17 cellular contexts compared by ENCODE assay signal in the genomic region with DNA sequence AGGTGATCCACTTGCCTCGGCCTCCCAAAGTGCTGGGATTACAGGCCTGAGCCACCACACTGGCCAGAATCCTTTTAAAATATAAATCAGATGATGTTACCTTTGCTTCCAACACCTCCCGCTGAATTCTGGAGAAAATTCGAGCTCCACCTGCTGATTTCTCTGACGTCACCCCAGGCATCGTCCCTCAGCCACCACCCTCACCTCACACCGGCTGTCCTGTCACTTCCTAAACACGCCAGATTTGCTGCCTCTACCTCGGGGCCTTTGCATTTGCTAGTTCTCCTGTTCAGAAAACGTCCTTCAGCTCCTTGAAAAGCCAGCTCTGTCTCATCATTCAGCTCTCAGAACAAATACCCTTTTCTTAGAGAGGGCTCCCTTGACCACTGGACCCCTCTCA. TPM values are rescaled to one million over a fixed set of nuclear protein-coding genes. Genes with fewer than 3 reads are reported as not detected.
DNase-seq lines count a peak whose midpoint lies in the region; ATAC-seq lines count a peak whose summit lies in the region.
"Had no signal": no experiment of that assay in that cellular context is flagged by ENCODE, and none has a peak within 500 bp of the region (broad histone marks: within the 10 kb centered on the region; RNA-seq: fewer than 3 reads in every experiment).

No MANE protein-coding gene starts in this region.

- H3K4me1 Mint-ChIP-seq in activated naive CD4-positive, alpha-beta T cell treated with anti-CD3 and anti-CD28 coated beads, Interleukin-2, amount 50 U/mL, for 24 hours, result no peaks in the 10 kb centered on the region
- H3K4me1 Mint-ChIP-seq in activated naive CD4-positive, alpha-beta T cell treated with anti-CD3 and anti-CD28 coated beads for 36 hours (ENCODE audit: low read depth), result no peaks in the 10 kb centered on the region
- H3K4me1 Mint-ChIP-seq: IgD-negative memory B cell had no signal

- peaks cover 10% of the 10 kb centered on the region for H3K27me3 Mint-ChIP-seq in activated naive CD4-positive, alpha-beta T cell treated with anti-CD3 and anti-CD28 coated beads, Interleukin-2, amount 50 U/mL, for 24 hours
- peaks cover 10% of the 10 kb centered on the region for H3K27me3 Mint-ChIP-seq in activated naive CD4-positive, alpha-beta T cell treated with anti-CD3 and anti-CD28 coated beads for 36 hours (ENCODE audit: low read depth)

- peak; percentile 29 for DNase-seq in DMS53 (lab: John Stamatoyannopoulos, UW)
- no peak for DNase-seq in DMS53 treated with DMSO at 0.1 percent for 48 hours (lab: John Stamatoyannopoulos, UW; ENCODE audit: unreplicated experiment)
- no peak for DNase-seq in activated naive CD4-positive, alpha-beta T cell treated with anti-CD3 and anti-CD28 coated beads for 36 hours
- peak; percentile 5 for DNase-seq in cerebellar cortex (ENCODE audit: low spot score)
- DNase-seq in NCI-H748 (lab: John Stamatoyannopoulos, UW; ENCODE audit: unreplicated experiment), result no peak
- DNase-seq: AML-193; Caco-2; CD4-positive, alpha-beta T cell; DMS79 treated with DMSO at 0.1 percent for 48 hours; HCEC 1CT; HFFc6; KG1 had no signal

- intact Hi-C loops in activated naive CD4-positive, alpha-beta T cell treated with anti-CD3 and anti-CD28 coated beads for 36 hours (cut with micrococcal nuclease), result no loop called here

- H3K27ac Mint-ChIP-seq in activated naive CD4-positive, alpha-beta T cell treated with anti-CD3 and anti-CD28 coated beads, Interleukin-2, amount 50 U/mL, for 24 hours, result peak overlapping the region; percentile 20
- H3K27ac Mint-ChIP-seq in activated naive CD4-positive, alpha-beta T cell treated with anti-CD3 and anti-CD28 coated beads for 36 hours, result no peak overlapping the region
- H3K27ac Mint-ChIP-seq: CD4-positive, alpha-beta T cell; HFFc6; IgD-negative memory B cell had no signal

- H3K9me3 Mint-ChIP-seq in activated naive CD4-positive, alpha-beta T cell treated with anti-CD3 and anti-CD28 coated beads, Interleukin-2, amount 50 U/mL, for 24 hours, result no peaks in the 10 kb centered on the region
- peaks cover 2% of the 10 kb centered on the region for H3K9me3 Mint-ChIP-seq in activated naive CD4-positive, alpha-beta T cell treated with anti-CD3 and anti-CD28 coated beads for 36 hours
- H3K9me3 Mint-ChIP-seq: CD4-positive, alpha-beta T cell had no signal

- no peak for ATAC-seq in HG02870 (IDR thresholded peaks at IDR 0.05; ENCODE audit: unreplicated experiment)
- ATAC-seq: A549, GM12878 had no signal

- no peaks in the 10 kb centered on the region for H3K36me3 Mint-ChIP-seq in activated naive CD4-positive, alpha-beta T cell treated with anti-CD3 and anti-CD28 coated beads, Interleukin-2, amount 50 U/mL, for 24 hours
- H3K36me3 Mint-ChIP-seq in activated naive CD4-positive, alpha-beta T cell treated with anti-CD3 and anti-CD28 coated beads for 36 hours (ENCODE audit: low read depth), result no peaks in the 10 kb centered on the region

- no peak overlapping the region for H3K4me3 Mint-ChIP-seq in activated naive CD4-positive, alpha-beta T cell treated with anti-CD3 and anti-CD28 coated beads, Interleukin-2, amount 50 U/mL, for 24 hours
- H3K4me3 Mint-ChIP-seq in activated naive CD4-positive, alpha-beta T cell treated with anti-CD3 and anti-CD28 coated beads for 36 hours, result no peak overlapping the region
- H3K4me3 Mint-ChIP-seq: CD4-positive, alpha-beta T cell; HFFc6; IgD-negative memory B cell had no signal

- CTCF ChIA-PET in activated naive CD4-positive, alpha-beta T cell treated with anti-CD3 and anti-CD28 coated beads for 36 hours (lab: Charles Lee), result no interaction called here

RNA-seq across cellular contexts. Expression of a gene that starts 57.9 kb away (rescaled TPM):
- 1 to 10 TPM in 1 of 2 experiments, under 1 TPM in 1; 0.77 to 1.1 TPM for total RNA-seq in activated naive CD4-positive, alpha-beta T cell treated with anti-CD3 and anti-CD28 coated beads for 36 hours

RNA-seq across cellular contexts. Expression of a gene that starts 58.4 kb away (rescaled TPM):
- 10 to 100 TPM; 21.6 to 23.6 TPM for total RNA-seq in activated naive CD4-positive, alpha-beta T cell treated with anti-CD3 and anti-CD28 coated beads for 36 hours

Comparison
In these comparisons a context has a peak if more than half of its experiments do, and no peak if none do; other contexts are left out.
1. DNase-seq: peak in DMS53 (single experiment) and cerebellar cortex (single experiment); none in DMS53 treated with DMSO at 0.1 percent for 48 hours (single experiment), activated naive CD4-positive, alpha-beta T cell treated with anti-CD3 and anti-CD28 coated beads for 36 hours (single experiment) and NCI-H748 (single experiment).